ENCODE assay signal across 8 cellular contexts in the genomic region with DNA sequence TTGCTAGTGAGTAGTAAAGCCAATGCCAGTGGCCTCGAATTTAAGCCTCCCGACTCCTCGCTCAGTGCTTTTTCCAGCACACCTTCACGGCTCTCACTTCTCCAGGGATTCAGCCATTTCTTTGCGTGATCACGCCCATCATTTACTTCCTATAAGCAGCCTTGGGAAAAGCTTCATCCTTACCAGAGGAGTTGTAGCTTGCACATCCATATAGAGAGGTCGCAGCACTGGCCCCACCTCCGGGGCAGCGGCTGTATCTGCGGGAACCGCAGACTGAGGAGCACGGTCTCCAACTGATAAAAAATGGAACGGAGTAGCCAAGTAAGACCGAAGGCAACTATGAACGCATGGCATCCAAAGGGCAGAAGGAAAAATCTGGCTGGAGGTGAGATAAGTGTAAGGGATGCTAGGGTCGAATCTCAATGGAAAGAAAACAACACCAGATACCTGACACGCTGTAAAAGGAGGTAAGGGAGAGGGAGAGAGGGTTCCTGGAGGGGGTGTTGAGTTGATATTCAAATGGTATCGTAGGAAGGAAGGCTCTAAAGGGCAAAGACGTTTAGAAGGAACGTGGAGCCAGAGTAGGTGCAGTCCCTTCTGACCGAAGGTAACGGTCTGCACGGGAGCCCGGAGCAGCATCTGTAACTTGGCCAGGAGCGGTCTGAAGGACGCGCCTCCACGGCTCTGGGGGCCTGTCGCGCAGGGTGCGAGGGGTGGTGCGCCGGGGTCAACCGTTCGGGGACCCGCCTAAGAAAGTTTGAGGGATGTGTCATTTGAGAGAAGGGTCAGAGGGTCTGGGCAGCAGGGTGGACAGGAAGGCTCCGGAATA. TPM values are rescaled to one million over a fixed set of nuclear protein-coding genes. Genes with fewer than 3 reads are reported as not detected.
DNase-seq lines count a peak whose midpoint lies in the region; ATAC-seq and TF ChIP-seq lines count a peak whose summit lies in the region.

No MANE protein-coding gene starts in this region.

- H3K79me2 ChIP-seq in SK-N-SH (ENCODE audit: insufficient read depth): peaks cover 59% of the 10 kb centered on the region; the same call in 1 of the 2 replicates

- peaks cover 38% of the 10 kb centered on the region for H3F3A ChIP-seq in SK-N-SH (replicated peaks; ENCODE audit: insufficient read depth)

- 15% methylated on average over 23 of the region's 37 CpGs for WGBS in SK-N-SH (ENCODE audit: low lambda C conversion rate)

- peak overlapping the region; percentile 88 to 89 for H3K27ac ChIP-seq in SK-N-SH (ENCODE audit: low read depth in 2 of 2, low read length in 1 of 2)

- POLR2A ChIA-PET in SK-N-SH (lab: Yijun Ruan, JAX): interaction anchor here (0.6 to 2.1 kb wide), 3 partner anchors 44 to 82 kb away, joined by 3 to 17 read pairs (median 5); partner anchors contain the start of gene RBM39

- no peaks in the 10 kb centered on the region for H3K9me2 ChIP-seq in SK-N-SH

- H3K4me3 ChIP-seq in SK-N-SH (ENCODE audit: low read depth in 2 of 2, low read length in 1 of 2) (peak overlapping the region; percentile 82 to 90), endocrine pancreas (ENCODE audit: control insufficient read depth, insufficient read depth, low read length) (peak overlapping the region; percentile 79), mucosa of stomach (ENCODE audit: low read length) (peak overlapping the region; percentile 90)

- peak overlapping the region; percentile 95 for H3K9ac ChIP-seq in SK-N-SH
- H3K9ac ChIP-seq in endocrine pancreas (ENCODE audit: control insufficient read depth, insufficient read depth, low read length): peak overlapping the region; percentile 63
- H3K9ac ChIP-seq in mucosa of stomach (ENCODE audit: low read length): peak overlapping the region; percentile 89

- H2AFZ ChIP-seq in SK-N-SH (ENCODE audit: low read depth): peak overlapping the region; percentile 97

- H3K9me3 ChIP-seq in SK-N-SH (no peaks in the 10 kb centered on the region), endocrine pancreas (ENCODE audit: control insufficient read depth, low read length) (no peaks in the 10 kb centered on the region), mucosa of stomach (ENCODE audit: control insufficient read depth, low read length) (no peaks in the 10 kb centered on the region)

- no peak for TF ChIP-seq CTCF in SK-N-SH (IDR thresholded peaks at IDR 0.05)

- DNase-seq in NCI-H82 (lab: John Stamatoyannopoulos, UW): peak; percentile 54
- no peak for DNase-seq in NCI-H82 treated with DMSO at 0.1 percent for 48 hours (lab: John Stamatoyannopoulos, UW; ENCODE audit: unreplicated experiment)
- DNase-seq in SK-N-SH: peak; percentile 57
- DNase-seq in GF-D8 (lab: John Stamatoyannopoulos, UW): no peak
- no peak for DNase-seq in NCI-H510A treated with DMSO at 0.1 percent for 48 hours (lab: John Stamatoyannopoulos, UW)

- no peak for TF ChIP-seq RAD21 in SK-N-SH (IDR thresholded peaks at IDR 0.05; ENCODE audit: low read length)

- H3K36me3 ChIP-seq in SK-N-SH (replicated peaks in 1 of 2; ENCODE audit: control insufficient read depth in 1 of 2, insufficient read depth in 2 of 2, low read length in 1 of 2) (peaks cover 31 to 63% of the 10 kb centered on the region in 2 experiments), endocrine pancreas (ENCODE audit: control insufficient read depth, insufficient read depth, low read length) (no peaks in the 10 kb centered on the region), mucosa of stomach (ENCODE audit: control insufficient read depth, insufficient read depth, low read length) (no peaks in the 10 kb centered on the region)

- no peaks in the 10 kb centered on the region for H3K27me3 ChIP-seq in SK-N-SH (ENCODE audit: insufficient read depth)
- H3K27me3 ChIP-seq in endocrine pancreas (ENCODE audit: control insufficient read depth, insufficient read depth, low read length): no peaks in the 10 kb centered on the region
- no peaks in the 10 kb centered on the region for H3K27me3 ChIP-seq in mucosa of stomach (ENCODE audit: control insufficient read depth, insufficient read depth, low read length)

- no peak for TF ChIP-seq EP300 in SK-N-SH (IDR thresholded peaks at IDR 0.05; ENCODE audit: borderline replicate concordance in 1 of 2, low read depth in 1 of 2, low read length in 1 of 2)

- ATAC-seq in HG02943 (IDR thresholded peaks at IDR 0.05; ENCODE audit: low read depth, unreplicated experiment): peak; percentile 22

- H4K20me1 ChIP-seq in SK-N-SH (ENCODE audit: insufficient read depth): peaks cover 11% of the 10 kb centered on the region

- CTCF ChIA-PET in SK-N-SH (lab: Yijun Ruan, JAX): interaction anchor here (1.0 to 4.7 kb wide), 4 partner anchors 13 to 187 kb away, joined by 3 to 18 read pairs (median 8); partner anchors contain the start of genes CPNE1 and RBM12

- H3K4me1 ChIP-seq in SK-N-SH (ENCODE audit: control insufficient read depth in 1 of 2, insufficient read depth in 2 of 2, low read depth in 1 of 2, low read length in 1 of 2) (peaks cover 0 to 16% of the 10 kb centered on the region in 2 experiments; a peak in 3 of 4 replicates), endocrine pancreas (ENCODE audit: control insufficient read depth, insufficient read depth, low read length) (peaks cover 8% of the 10 kb centered on the region), mucosa of stomach (ENCODE audit: control insufficient read depth, insufficient read depth, low read length) (peaks cover 8% of the 10 kb centered on the region)

- H3K4me2 ChIP-seq in SK-N-SH: peak overlapping the region; percentile 92

TF ChIP-seq in SK-N-SH, 30 proteins besides CTCF, POLR2A, EP300 and RAD21:
- TF ChIP-seq MAX (IDR thresholded peaks at IDR 0.05; ENCODE audit: low read depth) (no peak), EZH2phosphoT487 (IDR thresholded peaks at IDR 0.05; ENCODE audit: borderline replicate concordance, low read depth) (no peak), MEF2A (IDR thresholded peaks at IDR 0.05; ENCODE audit: borderline replicate concordance, low read depth) (no peak), GABPA (IDR thresholded peaks at IDR 0.05; ENCODE audit: low read depth) (0 out of 2 replicates have a peak, but pooled peaks have one; percentile 9), RFX5 (IDR thresholded peaks at IDR 0.05; ENCODE audit: low read length) (no peak), ZBTB33 (IDR thresholded peaks at IDR 0.05; ENCODE audit: borderline replicate concordance, low read depth) (no peak), NFIC (IDR thresholded peaks at IDR 0.05; ENCODE audit: borderline replicate concordance) (no peak)

RNA-seq across cellular contexts. Expression of gene NFS1, which starts 0.6 kb away (rescaled TPM):
- 75.6 and 89.7 TPM in 2 replicates for polyA plus RNA-seq in SK-N-SH (2012; rRNA removed)
- polyA plus RNA-seq in SK-N-SH (2012; cell fraction: cytosol; rRNA removed): 53.8 and 62.8 TPM in 2 replicates
- 73.7 and 115 TPM in 2 replicates for polyA plus RNA-seq in SK-N-SH (2012; cell fraction: nucleus; rRNA removed)

RNA-seq across cellular contexts. Expression of gene ROMO1, which starts 0.7 kb away (rescaled TPM):
- polyA plus RNA-seq in SK-N-SH (2012; rRNA removed): 1,087 and 1,273 TPM in 2 replicates
- 759 and 965 TPM in 2 replicates for polyA plus RNA-seq in SK-N-SH (2012; cell fraction: cytosol; rRNA removed)
- 308 and 746 TPM in 2 replicates for polyA plus RNA-seq in SK-N-SH (2012; cell fraction: nucleus; rRNA removed)

RNA-seq across cellular contexts. Expression of gene CPNE1, which starts 33.8 kb away (rescaled TPM):
- 217 and 279 TPM in 2 replicates for polyA plus RNA-seq in SK-N-SH (2012; rRNA removed)
- polyA plus RNA-seq in SK-N-SH (2012; cell fraction: cytosol; rRNA removed): 131 and 171 TPM in 2 replicates
- polyA plus RNA-seq in SK-N-SH (2012; cell fraction: nucleus; rRNA removed): 585 and 668 TPM in 2 replicates

RNA-seq across cellular contexts. Expression of gene RBM12, which starts 33.8 kb away (rescaled TPM):
- polyA plus RNA-seq in SK-N-SH (2012; rRNA removed): 41.9 and 56.7 TPM in 2 replicates
- polyA plus RNA-seq in SK-N-SH (2012; cell fraction: cytosol; rRNA removed): 37.7 and 43.4 TPM in 2 replicates
- polyA plus RNA-seq in SK-N-SH (2012; cell fraction: nucleus; rRNA removed): 55.0 and 78.3 TPM in 2 replicates

RNA-seq across cellular contexts. Expression of gene RBM39, which starts 43.5 kb away (rescaled TPM):
- polyA plus RNA-seq in SK-N-SH (2012; rRNA removed): 68.4 and 98.4 TPM in 2 replicates
- polyA plus RNA-seq in SK-N-SH (2012; cell fraction: cytosol; rRNA removed): 48.8 and 64.8 TPM in 2 replicates
- polyA plus RNA-seq in SK-N-SH (2012; cell fraction: nucleus; rRNA removed): 244 and 457 TPM in 2 replicates

Comparison
In these comparisons a context has a peak if more than half of its experiments do, and no peak if none do; other contexts are left out.
1. DNase-seq: peak in NCI-H82 (single experiment) and SK-N-SH (single experiment); none in NCI-H82 treated with DMSO at 0.1 percent for 48 hours (single experiment), GF-D8 (single experiment) and NCI-H510A treated with DMSO at 0.1 percent for 48 hours (single experiment).
2. Peak in every context shown above with its lines, with median percentiles within 50 percentile points of each other: H3K4me3 ChIP-seq and H3K9ac ChIP-seq.